21 cellular contexts compared by ENCODE assay signal in genomic region chr2:110737783-110738182, GRCh38. TPM values are rescaled to one million over a fixed set of nuclear protein-coding genes. Genes with fewer than 3 reads are reported as not detected.
"Had no signal": no experiment of that assay in that cellular context is flagged by ENCODE, and none has a peak within 500 bp of the region (broad histone marks: within the 10 kb centered on the region; RNA-seq: fewer than 3 reads in every experiment).

No MANE protein-coding gene starts in this region.

- H3K27ac ChIP-seq: SJSA1, SK-N-MC had no signal

- DNase-seq: Kasumi-1, KG1, MM.1S, NCI-H1092 treated with DMSO at 0.1 percent for 48 hours, NCI-H1436, NCI-H187, NCI-H2029, NCI-H2081 treated with DMSO at 0.1 percent for 48 hours, NCI-H2171, NCI-H226, NCI-H446, NCI-H510A, NCI-H524 treated with DMSO at 0.1 percent for 48 hours, NCI-H69, NCI-H774, Right ventricle myocardium superior, RPMI8226, SIG-M5 had no signal

RNA-seq across cellular contexts. Expression of gene ACOXL, which starts 5.4 kb away (rescaled TPM):
- total RNA-seq: M059J, Right ventricle myocardium superior, SJSA1 had no signal
